Comparison of ENCODE assay signal across 22 cellular contexts in the genomic region with DNA sequence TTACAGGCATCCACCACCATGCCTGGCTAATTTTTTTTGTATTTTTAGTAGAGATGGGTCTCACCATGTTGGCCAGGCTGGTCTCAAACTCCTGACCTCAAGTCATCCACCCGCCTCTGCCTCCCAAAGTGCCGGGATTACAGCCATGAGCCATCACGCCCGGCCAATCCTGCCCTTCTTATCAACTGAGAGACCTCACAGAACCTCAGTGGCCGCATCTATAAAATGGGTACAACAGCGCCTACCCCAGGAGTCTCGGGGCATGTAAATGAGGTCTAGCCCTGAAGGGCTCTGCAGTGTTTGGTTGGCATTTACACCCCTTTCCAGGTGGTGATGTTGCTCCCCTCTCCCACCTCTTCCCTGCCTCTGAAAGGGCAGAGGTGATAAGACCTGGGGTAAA. TPM values are rescaled to one million over a fixed set of nuclear protein-coding genes. Genes with fewer than 3 reads are reported as not detected.
A peak's percentile ranks its signal among the peaks of the same experiment; 100 is the strongest.
DNase-seq lines count a peak whose midpoint lies in the region; ATAC-seq and TF ChIP-seq lines count a peak whose summit lies in the region.
"Had no signal": no experiment of that assay in that cellular context is flagged by ENCODE, and none has a peak within 500 bp of the region (broad histone marks: within the 10 kb centered on the region; RNA-seq: fewer than 3 reads in every experiment).

No MANE protein-coding gene starts in this region.

- H3K4me1 Mint-ChIP-seq in endodermal cell, result peaks cover 41% of the 10 kb centered on the region
- H3K4me1 Mint-ChIP-seq: CD4-positive, CD25-positive, alpha-beta regulatory T cell had no signal

- POLR2A ChIA-PET in HCT116 (lab: Charles Lee), result no interaction called here

- H3K9me3 ChIP-seq in BLaER1 (no peaks in the 10 kb centered on the region), HCT116 (ENCODE audit: control insufficient read depth in 1 of 2, insufficient read depth in 1 of 2, low read depth in 1 of 2, low read length in 2 of 2) (no peaks in the 10 kb centered on the region), endodermal cell (ENCODE audit: control insufficient read depth, low read length) (no peaks in the 10 kb centered on the region)
- H3K9me3 ChIP-seq: HAP-1, heart right ventricle, pancreas, upper lobe of right lung had no signal

- H3K4me2 ChIP-seq in BLaER1, result peak overlapping the region; percentile 86
- peak overlapping the region; percentile 53 for H3K4me2 ChIP-seq in HCT116 (ENCODE audit: low read length)

- H3K4me3 Mint-ChIP-seq in endodermal cell, result peak overlapping the region; percentile 19
- H3K4me3 Mint-ChIP-seq: CD4-positive, CD25-positive, alpha-beta regulatory T cell; naive thymus-derived CD4-positive, alpha-beta T cell; T-helper 17 cell had no signal

- no peaks in the 10 kb centered on the region for H3K27me3 ChIP-seq in BLaER1
- H3K27me3 ChIP-seq in HCT116 (ENCODE audit: insufficient read depth, low read length), result no peaks in the 10 kb centered on the region
- no peaks in the 10 kb centered on the region for H3K27me3 ChIP-seq in endodermal cell (ENCODE audit: control insufficient read depth, insufficient read depth, low read length, poor library complexity, severe bottlenecking)
- H3K27me3 ChIP-seq: heart right ventricle, pancreas, upper lobe of right lung had no signal

- peak overlapping the region; percentile 88 for H3K27ac ChIP-seq in BLaER1
- H3K27ac ChIP-seq in HCT116 (ENCODE audit: low read depth, low read length), result peak overlapping the region; percentile 31; the same call in 1 of the 2 replicates
- no peak overlapping the region for H3K27ac ChIP-seq in endodermal cell (ENCODE audit: low read depth, low read length)
- H3K27ac ChIP-seq: heart right ventricle, upper lobe of right lung had no signal

- H3K4me1 ChIP-seq in BLaER1, result peaks cover 91% of the 10 kb centered on the region
- H3K4me1 ChIP-seq in HCT116 (ENCODE audit: control insufficient read depth in 1 of 2, insufficient read depth in 2 of 2, low read length in 2 of 2), result peaks cover 18 to 43% of the 10 kb centered on the region in 2 experiments
- H3K4me1 ChIP-seq in endodermal cell (ENCODE audit: control insufficient read depth, insufficient read depth, low read length), result peaks cover 28% of the 10 kb centered on the region
- H3K4me1 ChIP-seq: HAP-1, pancreas, upper lobe of right lung had no signal

- H3K79me2 ChIP-seq in HCT116 (ENCODE audit: insufficient read depth, low read length), result no peaks in the 10 kb centered on the region

- WGBS in endodermal cell (ENCODE audit: insufficient coverage in 1 of 2, insufficient read length in 1 of 2), 2 experiments, result 90 to 92% methylated on average over 2 to 7 of the region's 7 CpGs
- WGBS in lower leg skin, 2 donors, result 81 to 90% methylated on average over 7 of the region's 7 CpGs

- H4K20me1 ChIP-seq in BLaER1 (peaks cover 65% of the 10 kb centered on the region), HCT116 (ENCODE audit: insufficient read depth) (no peaks in the 10 kb centered on the region)

- RAD21 ChIA-PET in HCT116 (lab: Charles Lee; ENCODE audit: low non-redundant PET in 1 of 2, low total read pairs in 2 of 2, uncharacterized antibody in 2 of 2, unreplicated experiment in 2 of 2), result no interaction called here

- H3K9me3 Mint-ChIP-seq in endodermal cell, result no peaks in the 10 kb centered on the region
- H3K9me3 Mint-ChIP-seq: activated naive CD4-positive, alpha-beta T cell treated with anti-CD3 and anti-CD28 coated beads, Interleukin-2, amount 50 U/mL, for 72 hours; CD4-positive, CD25-positive, alpha-beta regulatory T cell; naive thymus-derived CD4-positive, alpha-beta T cell had no signal

- peak overlapping the region; percentile 72 for H3K9ac ChIP-seq in BLaER1
- no peak overlapping the region for H3K9ac ChIP-seq in HCT116 (ENCODE audit: low read length)
- H3K9ac ChIP-seq in endodermal cell (ENCODE audit: extremely low read depth, low read length, poor library complexity, severe bottlenecking), result no peak overlapping the region

- peak; percentile 35; the same call in 1 of the 2 replicates for ATAC-seq in HCT116
- ATAC-seq: activated naive CD4-positive, alpha-beta T cell treated with anti-CD3 and anti-CD28 coated beads, Interleukin-2, amount 50 U/mL, for 72 hours; heart right ventricle; left colon; naive thymus-derived CD4-positive, alpha-beta T cell; T-helper 17 cell; upper lobe of right lung had no signal

- DNase-seq in HCT116 (ENCODE audit: low read depth, low spot score) (no peak), endodermal cell (peak; percentile 50), lower leg skin (ENCODE audit: low spot score in 2 of 2) (no peak), GOT3 (lab: John Stamatoyannopoulos, UW) (no peak)
- DNase-seq in stimulated activated CD4-positive, alpha-beta T cell treated with anti-CD3 and anti-CD28 coated beads, Interleukin-4, amount 100 ng/mL, for 1 hour, result no peak
- DNase-seq: activated CD4-positive, alpha-beta T cell treated with anti-CD3 and anti-CD28 coated beads for 48 hours; aorta; CD4-positive, CD25-positive, alpha-beta regulatory T cell; dermis blood vessel endothelial cell; DMS 273 treated with DMSO at 0.1 percent for 48 hours; heart right ventricle; left colon; naive thymus-derived CD4-positive, alpha-beta T cell; NCI-H1436; stimulated activated CD8-positive, alpha-beta memory T cell treated with anti-CD3 and anti-CD28 coated beads, Interleukin-4, amount 100 ng/mL, for 48 hours; T-helper 17 cell; upper lobe of right lung had no signal

- H3K9me2 ChIP-seq in HCT116 (ENCODE audit: insufficient read depth), result no peaks in the 10 kb centered on the region

- no TSS peak for BruUV-seq in HCT116 (replicated peaks; lab: Mats Ljungman, UMichigan)

- H3K27ac Mint-ChIP-seq in endodermal cell, result no peak overlapping the region
- H3K27ac Mint-ChIP-seq: activated naive CD4-positive, alpha-beta T cell treated with anti-CD3 and anti-CD28 coated beads, Interleukin-2, amount 50 U/mL, for 72 hours; T-helper 17 cell had no signal

- TF ChIP-seq RAD21 in HCT116 (IDR thresholded peaks at IDR 0.05; ENCODE audit: low read depth), result no peak

- no peak overlapping the region for H2AFZ ChIP-seq in HCT116 (ENCODE audit: low read depth, low read length, poor library complexity, severe bottlenecking)

- CTCF ChIA-PET in HCT116 (lab: Charles Lee), result no interaction called here

- H3K36me3 Mint-ChIP-seq in endodermal cell (ENCODE audit: low read depth), result peaks cover 11% of the 10 kb centered on the region
- H3K36me3 Mint-ChIP-seq: activated naive CD4-positive, alpha-beta T cell treated with anti-CD3 and anti-CD28 coated beads, Interleukin-2, amount 50 U/mL, for 72 hours; CD4-positive, CD25-positive, alpha-beta regulatory T cell; naive thymus-derived CD4-positive, alpha-beta T cell had no signal

- peaks cover 1% of the 10 kb centered on the region for H3K27me3 Mint-ChIP-seq in endodermal cell (ENCODE audit: insufficient read depth)
- H3K27me3 Mint-ChIP-seq: T-helper 17 cell had no signal

- no peak for TF ChIP-seq CTCF in HCT116 (IDR thresholded peaks at IDR 0.05 in 2 of 3, conservative IDR thresholded peaks at IDR 0.05 in 1 of 3; ENCODE audit: borderline replicate concordance in 1 of 3, insufficient read depth in 1 of 3, low read depth in 2 of 3, low read length in 2 of 3)
- no peak for TF ChIP-seq CTCF in endodermal cell (conservative IDR thresholded peaks at IDR 0.05)
- TF ChIP-seq CTCF in lower leg skin (IDR thresholded peaks at IDR 0.05), result no peak

- H3K36me3 ChIP-seq in BLaER1, result peaks cover 34% of the 10 kb centered on the region
- no peaks in the 10 kb centered on the region for H3K36me3 ChIP-seq in HCT116 (ENCODE audit: control insufficient read depth in 1 of 2, insufficient read depth in 2 of 2, low read length in 2 of 2)
- H3K36me3 ChIP-seq in endodermal cell (ENCODE audit: control insufficient read depth, insufficient read depth, low read length), result no peaks in the 10 kb centered on the region
- H3K36me3 ChIP-seq: HAP-1, pancreas, upper lobe of right lung had no signal

- H3K4me3 ChIP-seq in BLaER1 (no peak overlapping the region), HCT116 (replicated peaks in 1 of 2; ENCODE audit: low read depth in 1 of 2, low read length in 2 of 2) (no peak overlapping the region), endodermal cell (ENCODE audit: low read length) (no peak overlapping the region), lower leg skin (ENCODE audit: low read depth, poor library complexity, severe bottlenecking) (no peak overlapping the region)
- H3K4me3 ChIP-seq: HAP-1, heart right ventricle, pancreas, SK-N-MC, upper lobe of right lung had no signal

- intact Hi-C loops in HCT116 (cut with micrococcal nuclease), result no loop called here
- intact Hi-C loops in lower leg skin (cut with DNase I; ENCODE audit: low total_unique reads), result no loop called here

- TF ChIP-seq POLR2A in HCT116 (IDR thresholded peaks at IDR 0.05; ENCODE audit: borderline replicate concordance, extremely low read depth, insufficient read depth, insufficient read length), result no peak
- no peak for TF ChIP-seq POLR2A in lower leg skin (IDR thresholded peaks at IDR 0.05)

TF ChIP-seq in HCT116, 20 proteins besides CTCF, POLR2A, EP300 and RAD21 (continues in another document):
- TF ChIP-seq EGR1 (IDR thresholded peaks at IDR 0.05; ENCODE audit: low read depth), result no peak
- TF ChIP-seq FOSL1 (IDR thresholded peaks at IDR 0.05; ENCODE audit: low read depth), result no peak
- TF ChIP-seq TCF7L2 (IDR thresholded peaks at IDR 0.05; ENCODE audit: borderline replicate concordance, extremely low read depth, insufficient read depth, insufficient read length), result no peak
- TF ChIP-seq EZH2 (IDR thresholded peaks at IDR 0.05), result no peak
- TF ChIP-seq ZFX (IDR thresholded peaks at IDR 0.05), result no peak
- TF ChIP-seq SRF (IDR thresholded peaks at IDR 0.05; ENCODE audit: low read depth), result no peak

RNA-seq across cellular contexts. Expression of gene SYNGR1, which starts 11.7 kb away (rescaled TPM):
- total RNA-seq in HCT116 (2021; ENCODE audit: unreplicated experiment) (20.7 TPM), endodermal cell (10 to 100 TPM; 19.0 to 36.3 TPM), lower leg skin (10 to 100 TPM; 25.5 to 51.3 (median 38.9) TPM)
- polyA plus RNA-seq in HCT116 (2012), result 31.1 and 42.6 TPM in 2 replicates
- polyA plus RNA-seq in endodermal cell (2013, experiment 1 of 2), result 32.9 TPM
- 28.3 TPM for polyA plus RNA-seq in endodermal cell (2013, experiment 2 of 2)

RNA-seq across cellular contexts. Expression of gene TAB1, which starts 38.1 kb away (rescaled TPM):
- 25.4 TPM for total RNA-seq in HCT116 (2021; ENCODE audit: unreplicated experiment)
- 16.6 and 17.3 TPM in 2 replicates for polyA plus RNA-seq in HCT116 (2012)
- 10 to 100 TPM; 27.1 to 35.2 TPM for total RNA-seq in endodermal cell
- polyA plus RNA-seq in endodermal cell (2013, experiment 1 of 2), result 24.4 TPM
- polyA plus RNA-seq in endodermal cell (2013, experiment 2 of 2), result 22.6 TPM
- total RNA-seq in lower leg skin, result 10 to 100 TPM; 24.1 to 35.9 (median 29.8) TPM

RNA-seq across cellular contexts. Expression of gene RPL3, which starts 42.1 kb away (rescaled TPM):
- total RNA-seq in HCT116 (2021; ENCODE audit: unreplicated experiment) (2,966 TPM), endodermal cell (1,000 to 10,000 TPM; 2,218 to 2,701 TPM), lower leg skin (1,000 to 10,000 TPM; 2,414 to 3,362 (median 2,993) TPM)
- 4,751 and 5,637 TPM in 2 replicates for polyA plus RNA-seq in HCT116 (2012)
- polyA plus RNA-seq in endodermal cell (2013, experiment 1 of 2), result 2,540 TPM
- 2,353 TPM for polyA plus RNA-seq in endodermal cell (2013, experiment 2 of 2)
